In genomic region chr18:23166863-23167531, GRCh38 we compare ENCODE assay signal across 24 cellular contexts. TPM values are rescaled to one million over a fixed set of nuclear protein-coding genes. Genes with fewer than 3 reads are reported as not detected.
A peak's percentile ranks its signal among the peaks of the same experiment; 100 is the strongest.
DNase-seq lines count a peak whose midpoint lies in the region; ATAC-seq, FAIRE-seq and TF ChIP-seq lines count a peak whose summit lies in the region.
"Had no signal": no experiment of that assay in that cellular context is flagged by ENCODE, and none has a peak within 500 bp of the region (broad histone marks: within the 10 kb centered on the region; RNA-seq: fewer than 3 reads in every experiment).

No MANE protein-coding gene starts in this region.

- H3K79me2 ChIP-seq in GM23338 (replicated peaks; ENCODE audit: insufficient read depth) (peaks cover 64% of the 10 kb centered on the region), astrocyte (ENCODE audit: insufficient read depth, low read length) (peaks cover 12% of the 10 kb centered on the region)

- CTCF ChIA-PET in CD8-positive, alpha-beta memory T cell (lab: Charles Lee), result no interaction called here

- H3K27me3 ChIP-seq in GM23338 (ENCODE audit: insufficient read depth) (no peaks in the 10 kb centered on the region), astrocyte (ENCODE audit: insufficient read depth, low read length) (no peaks in the 10 kb centered on the region)
- no peaks in the 10 kb centered on the region for H3K27me3 ChIP-seq in CD8-positive, alpha-beta memory T cell (ENCODE audit: insufficient read depth, low read length, poor library complexity, severe bottlenecking)
- H3K27me3 ChIP-seq: adrenal gland, cardiac muscle cell, upper lobe of right lung had no signal

- no peak for FAIRE-seq in astrocyte (lab: Jason Lieb, UNC)

- H3K4me1 ChIP-seq in GM23338 (ENCODE audit: insufficient read depth) (peaks cover 41% of the 10 kb centered on the region), astrocyte (ENCODE audit: insufficient read depth, low read length) (no peaks in the 10 kb centered on the region)
- no peaks in the 10 kb centered on the region for H3K4me1 ChIP-seq in CD8-positive, alpha-beta memory T cell (ENCODE audit: insufficient read depth, low read length)
- H3K4me1 ChIP-seq: adrenal gland, upper lobe of right lung had no signal

- H3K27ac Mint-ChIP-seq in GM23338, result peak overlapping the region; percentile 85
- H3K27ac Mint-ChIP-seq in astrocyte (ENCODE audit: unreplicated experiment), result peak overlapping the region; percentile 91
- H3K27ac Mint-ChIP-seq in osteocyte (ENCODE audit: unreplicated experiment), result peak overlapping the region; percentile 15
- H3K27ac Mint-ChIP-seq in CD8-positive, alpha-beta memory T cell, result no peak overlapping the region
- H3K27ac Mint-ChIP-seq: activated CD8-positive, alpha-beta T cell treated with anti-CD3 and anti-CD28 coated beads for 36 hours; CD14-positive monocyte had no signal

- H4K20me1 ChIP-seq in GM23338 (replicated peaks; ENCODE audit: insufficient read depth), result no peaks in the 10 kb centered on the region
- H4K20me1 ChIP-seq in astrocyte (ENCODE audit: insufficient read depth, low read length), result peaks cover 43% of the 10 kb centered on the region

- H3K9me3 Mint-ChIP-seq in GM23338, result no peaks in the 10 kb centered on the region
- no peaks in the 10 kb centered on the region for H3K9me3 Mint-ChIP-seq in astrocyte (ENCODE audit: unreplicated experiment)
- no peaks in the 10 kb centered on the region for H3K9me3 Mint-ChIP-seq in osteocyte (ENCODE audit: unreplicated experiment)
- H3K9me3 Mint-ChIP-seq in CD8-positive, alpha-beta memory T cell, result no peaks in the 10 kb centered on the region
- H3K9me3 Mint-ChIP-seq: activated B cell treated with CpG ODN at 0.5 μM for 24 hours; activated CD8-positive, alpha-beta T cell treated with anti-CD3 and anti-CD28 coated beads for 36 hours; CD14-positive monocyte had no signal

- H3K36me3 Mint-ChIP-seq in GM23338 (ENCODE audit: low read depth) (peaks cover 5% of the 10 kb centered on the region; the same call in 1 of the 3 replicates), astrocyte (ENCODE audit: low read depth, unreplicated experiment) (peaks cover 6% of the 10 kb centered on the region), osteocyte (ENCODE audit: unreplicated experiment) (peaks cover 13% of the 10 kb centered on the region)
- H3K36me3 Mint-ChIP-seq in CD8-positive, alpha-beta memory T cell, result no peaks in the 10 kb centered on the region
- H3K36me3 Mint-ChIP-seq: CD14-positive monocyte had no signal

- TF ChIP-seq CTCF in GM23338 (conservative IDR thresholded peaks at IDR 0.05; ENCODE audit: low read depth in 2 of 2) (no peak), astrocyte (IDR thresholded peaks at IDR 0.05; ENCODE audit: insufficient read depth, low read depth, low read length) (no peak), osteocyte (IDR thresholded peaks at IDR 0.05) (no peak)

- no peaks in the 10 kb centered on the region for H3K9me3 ChIP-seq in astrocyte (ENCODE audit: insufficient read depth, low read depth, low read length)
- no peaks in the 10 kb centered on the region for H3K9me3 ChIP-seq in CD8-positive, alpha-beta memory T cell (ENCODE audit: low read length)
- H3K9me3 ChIP-seq: adrenal gland, upper lobe of right lung had no signal

- H3K27ac ChIP-seq in GM23338 (ENCODE audit: low read depth), result peak overlapping the region; percentile 4; the same call in 1 of the 2 replicates
- H3K27ac ChIP-seq in astrocyte (ENCODE audit: low read depth, low read length), result no peak overlapping the region
- no peak overlapping the region for H3K27ac ChIP-seq in CD8-positive, alpha-beta memory T cell (ENCODE audit: low read depth, low read length)
- H3K27ac ChIP-seq: cardiac muscle cell, upper lobe of right lung had no signal

- DNase-seq in GM23338 (ENCODE audit: low spot score) (no peak), astrocyte (ENCODE audit: low read depth) (no peak), glomerular endothelial cell (ENCODE audit: extremely low read depth, low read depth, low spot score) (peak; percentile 7), osteocyte (ENCODE audit: extremely low spot score, unreplicated experiment) (no peak), NCI-H510A (lab: John Stamatoyannopoulos, UW) (no peak), G401 (ENCODE audit: low spot score) (no peak), NAMALWA (ENCODE audit: low spot score) (no peak)
- no peak for DNase-seq in CD8-positive, alpha-beta memory T cell
- DNase-seq: activated B cell treated with CpG ODN at 0.5 μM for 24 hours; activated CD8-positive, alpha-beta T cell treated with anti-CD3 and anti-CD28 coated beads for 36 hours; activated gamma-delta T cell treated with Interleukin-2 at 50 U/mL for 16 hours; activated T-cell treated with anti-CD3 and anti-CD28 coated beads, Interleukin-2, amount 50 U/mL, for 1 hour; adrenal gland; DMS 273 treated with DMSO at 0.1 percent for 48 hours; dorsolateral prefrontal cortex; foreskin melanocyte; HCEC 1CT; KBM-7; mammary epithelial cell; substantia nigra; T-helper 9 cell; upper lobe of right lung had no signal

- peaks cover 12% of the 10 kb centered on the region; the same call in 1 of the 2 replicates for H3F3A ChIP-seq in GM23338 (replicated peaks; ENCODE audit: low read depth)

- POLR2A ChIA-PET in CD8-positive, alpha-beta memory T cell (lab: Charles Lee), result no interaction called here

- no peaks in the 10 kb centered on the region for H3K9me2 ChIP-seq in GM23338 (ENCODE audit: insufficient read depth)

- no peak overlapping the region for H3K4me3 ChIP-seq in GM23338
- no peak overlapping the region for H3K4me3 ChIP-seq in astrocyte (ENCODE audit: insufficient read depth, low read depth, low read length)
- H3K4me3 ChIP-seq in CD8-positive, alpha-beta memory T cell (ENCODE audit: low read length), result no peak overlapping the region
- H3K4me3 ChIP-seq: adrenal gland, cardiac muscle cell, dorsolateral prefrontal cortex, upper lobe of right lung had no signal

- H3K27me3 Mint-ChIP-seq in GM23338 (ENCODE audit: insufficient read depth, low read depth, poor library complexity), result peaks cover 15% of the 10 kb centered on the region
- H3K27me3 Mint-ChIP-seq in astrocyte (ENCODE audit: low read depth, unreplicated experiment), result peaks cover 4% of the 10 kb centered on the region
- H3K27me3 Mint-ChIP-seq in osteocyte (ENCODE audit: unreplicated experiment), result peaks cover 4% of the 10 kb centered on the region
- H3K27me3 Mint-ChIP-seq in CD8-positive, alpha-beta memory T cell, result peaks cover 0 to 14% of the 10 kb centered on the region in 2 donors
- H3K27me3 Mint-ChIP-seq: activated CD8-positive, alpha-beta T cell treated with anti-CD3 and anti-CD28 coated beads for 36 hours had no signal

- H3K4me2 ChIP-seq in GM23338 (no peak overlapping the region), astrocyte (ENCODE audit: low read length) (no peak overlapping the region)

- no peaks in the 10 kb centered on the region for H3K36me3 ChIP-seq in GM23338 (ENCODE audit: insufficient read depth)
- H3K36me3 ChIP-seq in astrocyte (ENCODE audit: insufficient read depth, low read length), result no peaks in the 10 kb centered on the region
- H3K36me3 ChIP-seq in CD8-positive, alpha-beta memory T cell (ENCODE audit: insufficient read depth, low read length), result no peaks in the 10 kb centered on the region
- H3K36me3 ChIP-seq: adrenal gland, cardiac muscle cell, upper lobe of right lung had no signal

- no peak for ATAC-seq in GM23338
- ATAC-seq: activated CD8-positive, alpha-beta T cell treated with anti-CD3 and anti-CD28 coated beads for 36 hours; upper lobe of right lung had no signal

- H3K4me3 Mint-ChIP-seq in GM23338, result peak overlapping the region; percentile 27
- no peak overlapping the region for H3K4me3 Mint-ChIP-seq in astrocyte (ENCODE audit: unreplicated experiment)
- no peak overlapping the region for H3K4me3 Mint-ChIP-seq in osteocyte (ENCODE audit: unreplicated experiment)
- no peak overlapping the region for H3K4me3 Mint-ChIP-seq in CD8-positive, alpha-beta memory T cell
- H3K4me3 Mint-ChIP-seq: activated B cell treated with CpG ODN at 0.5 μM for 24 hours; activated CD8-positive, alpha-beta T cell treated with anti-CD3 and anti-CD28 coated beads for 36 hours; CD14-positive monocyte had no signal

- H3K4me1 Mint-ChIP-seq in GM23338, result peaks cover 82% of the 10 kb centered on the region
- H3K4me1 Mint-ChIP-seq in astrocyte (ENCODE audit: low read depth, unreplicated experiment), result peaks cover 17% of the 10 kb centered on the region
- peaks cover 21% of the 10 kb centered on the region for H3K4me1 Mint-ChIP-seq in osteocyte (ENCODE audit: unreplicated experiment)
- no peaks in the 10 kb centered on the region for H3K4me1 Mint-ChIP-seq in CD8-positive, alpha-beta memory T cell
- H3K4me1 Mint-ChIP-seq: activated B cell treated with CpG ODN at 0.5 μM for 24 hours, CD14-positive monocyte had no signal

- in situ Hi-C loops in G401 (cut with HindIII; ENCODE audit: low sequenced_read_pairs), result no loop called here

- H2AFZ ChIP-seq in GM23338, result no peak overlapping the region
- H2AFZ ChIP-seq in astrocyte (ENCODE audit: low read depth, low read length), result no peak overlapping the region

- H3K9ac ChIP-seq in astrocyte (ENCODE audit: low read length), result no peak overlapping the region

RNA-seq across cellular contexts. Expression of gene CABLES1, which starts 31.7 kb away (rescaled TPM):
- total RNA-seq in GM23338 (2014; rRNA removed; shearing (Covaris generic)), result 8.8 and 12.4 TPM in 2 replicates
- polyA plus RNA-seq in GM23338 (2016; fragmentation: Nextera tagmentation; extraction: Ambion mirVana), result 2.6 and 3.4 TPM in 2 replicates
- total RNA-seq in astrocyte (12.2 and 14.5 TPM in 2 replicates), glomerular endothelial cell (51.2 and 69.3 TPM in 2 replicates), osteocyte (50.9 and 51.2 TPM in 2 replicates)
- total RNA-seq in G401 (2014; rRNA removed; shearing (Covaris generic)), result 8.9 and 11.8 TPM in 2 replicates
- 1 to 10 TPM; 8.0 to 8.9 TPM for total RNA-seq in CD8-positive, alpha-beta memory T cell
- 0.30 TPM for polyA plus RNA-seq in CD8-positive, alpha-beta memory T cell

Comparison
In these comparisons a context has a peak if more than half of its experiments do, and no peak if none do; other contexts are left out.
1. H3K27ac Mint-ChIP-seq: peak in GM23338 (single experiment), astrocyte (single experiment) and osteocyte (single experiment); none in CD8-positive, alpha-beta memory T cell (0 of 8).